ENCODE assay signal across 8 cellular contexts in the genomic region with DNA sequence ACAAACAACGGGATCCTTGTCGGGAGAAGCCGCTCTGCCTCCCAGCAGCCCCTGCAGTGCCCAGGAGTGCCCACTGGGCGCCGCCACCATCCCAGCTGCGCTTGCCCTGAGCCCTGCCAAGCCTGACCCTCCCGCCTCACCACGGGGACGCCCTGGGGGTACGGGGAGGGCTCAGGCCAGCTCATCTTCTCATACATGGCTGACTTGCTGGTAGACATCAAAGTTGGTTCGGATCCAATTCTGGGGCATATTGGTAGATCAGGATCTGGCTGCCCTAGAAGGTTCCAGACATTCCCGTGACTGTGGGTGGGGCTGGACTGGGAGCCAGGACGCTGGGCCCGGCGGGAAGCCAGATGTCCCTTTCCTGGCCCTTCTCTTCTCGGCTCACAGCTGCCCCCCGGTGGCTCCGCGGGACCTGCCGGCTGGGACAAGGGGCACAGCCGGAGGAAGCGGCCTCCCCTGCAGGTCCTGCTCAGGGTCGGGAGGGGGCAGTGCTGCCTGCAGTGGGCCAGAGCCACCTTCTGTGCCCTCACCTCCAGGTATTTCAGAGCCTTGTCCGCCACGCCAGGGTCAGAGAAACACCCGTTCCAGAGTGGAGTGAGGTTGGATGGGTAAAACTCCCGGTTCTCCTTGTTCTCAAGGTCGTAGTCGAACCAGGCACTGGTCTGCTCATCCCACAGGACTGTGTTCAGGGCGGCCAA. TPM values are rescaled to one million over a fixed set of nuclear protein-coding genes. Genes with fewer than 3 reads are reported as not detected.
DNase-seq lines count a peak whose midpoint lies in the region; ATAC-seq and TF ChIP-seq lines count a peak whose summit lies in the region.

No MANE protein-coding gene starts in this region.

- H3K27ac ChIP-seq in DOHH2 (ENCODE audit: low read depth, low read length) (no peak overlapping the region), SJSA1 (peak overlapping the region; percentile 55; the same call in 1 of the 2 replicates), gastroesophageal sphincter (peak overlapping the region in 3 of 4 donors; percentile 44 to 85 (median 74)), neutrophil (no peak overlapping the region)

- H3F3A ChIP-seq in DOHH2 (ENCODE audit: control insufficient read depth, insufficient read depth) = no peaks in the 10 kb centered on the region

- H3K27ac Mint-ChIP-seq in activated naive CD4-positive, alpha-beta T cell treated with anti-CD3 and anti-CD28 coated beads for 36 hours = peak overlapping the region; percentile 82

- H3K36me3 ChIP-seq in DOHH2 (ENCODE audit: control insufficient read depth, low read length) = no peaks in the 10 kb centered on the region
- no peaks in the 10 kb centered on the region for H3K36me3 ChIP-seq in H7 (replicated peaks; ENCODE audit: control insufficient read depth, insufficient read depth, low read length)
- no peaks in the 10 kb centered on the region for H3K36me3 ChIP-seq in MG63
- no peaks in the 10 kb centered on the region for H3K36me3 ChIP-seq in SJSA1
- H3K36me3 ChIP-seq in gastroesophageal sphincter = no peaks in the 10 kb centered on the region
- no peaks in the 10 kb centered on the region for H3K36me3 ChIP-seq in neutrophil

- peaks cover 46% of the 10 kb centered on the region for H3K4me1 Mint-ChIP-seq in activated naive CD4-positive, alpha-beta T cell treated with anti-CD3 and anti-CD28 coated beads for 36 hours (ENCODE audit: low read depth)

- peak; percentile 97 for DNase-seq in H7
- DNase-seq in MG63 = peak; percentile 93
- DNase-seq in SJSA1 (ENCODE audit: low read depth in 1 of 2, low spot score in 2 of 2) = peak; percentile 88 to 93
- DNase-seq in activated naive CD4-positive, alpha-beta T cell treated with anti-CD3 and anti-CD28 coated beads for 36 hours = peak; percentile 96
- DNase-seq in stromal cell of bone marrow (ENCODE audit: low read depth) = peak; percentile 86

- no CpG with 5 or more reads among the region's 30 CpGs for WGBS in gastroesophageal sphincter (ENCODE audit: low coverage in 1 of 2), 2 donors

- intact Hi-C loops in activated naive CD4-positive, alpha-beta T cell treated with anti-CD3 and anti-CD28 coated beads for 36 hours (cut with micrococcal nuclease) = loop anchor here (1.0 to 5.0 kb wide), 6 partner anchors 100 to 412 kb away; a partner anchor contains a TSS

- H3K27me3 Mint-ChIP-seq in activated naive CD4-positive, alpha-beta T cell treated with anti-CD3 and anti-CD28 coated beads for 36 hours (ENCODE audit: low read depth) = no peaks in the 10 kb centered on the region

- H3K9me2 ChIP-seq in DOHH2 (replicated peaks; ENCODE audit: control insufficient read depth, low read length) = no peaks in the 10 kb centered on the region

- ATAC-seq in gastroesophageal sphincter = peak; percentile 95

- no peaks in the 10 kb centered on the region for H3K9me3 Mint-ChIP-seq in activated naive CD4-positive, alpha-beta T cell treated with anti-CD3 and anti-CD28 coated beads for 36 hours

- TF ChIP-seq POLR2A in gastroesophageal sphincter (IDR thresholded peaks at IDR 0.05) = no peak

- H4K20me1 ChIP-seq in DOHH2 (ENCODE audit: control insufficient read depth, insufficient read depth, low read depth, low read length) = no peaks in the 10 kb centered on the region

- peak overlapping the region; percentile 66 for H3K4me3 ChIP-seq in DOHH2 (ENCODE audit: low read length)
- peak overlapping the region; percentile 32 for H3K4me3 ChIP-seq in H7 (ENCODE audit: insufficient read depth, low read depth, low read length)
- peak overlapping the region; percentile 21 for H3K4me3 ChIP-seq in MG63
- peak overlapping the region; percentile 33 for H3K4me3 ChIP-seq in SJSA1
- peak overlapping the region; percentile 20 to 51 for H3K4me3 ChIP-seq in gastroesophageal sphincter
- H3K4me3 ChIP-seq in neutrophil (ENCODE audit: low read depth in 1 of 2, low read length in 1 of 2) = peak overlapping the region; percentile 39 to 51

- peak overlapping the region; percentile 74 for H3K4me2 ChIP-seq in DOHH2 (ENCODE audit: low read length)

- CTCF ChIA-PET in activated naive CD4-positive, alpha-beta T cell treated with anti-CD3 and anti-CD28 coated beads for 36 hours (lab: Charles Lee) = interaction anchor here (0.6 to 5.6 kb wide), 63 partner anchors 9 to 366 kb away, joined by 3 to 49 read pairs (median 4); a partner anchor contains a TSS

- H3K36me3 Mint-ChIP-seq in activated naive CD4-positive, alpha-beta T cell treated with anti-CD3 and anti-CD28 coated beads for 36 hours (ENCODE audit: low read depth) = no peaks in the 10 kb centered on the region

- H3K4me1 ChIP-seq in DOHH2 (ENCODE audit: control insufficient read depth, low read length) = peaks cover 7% of the 10 kb centered on the region
- H3K4me1 ChIP-seq in SJSA1 (replicated peaks) = no peaks in the 10 kb centered on the region
- peaks cover 0 to 19% (median 5%) of the 10 kb centered on the region in 3 donors for H3K4me1 ChIP-seq in gastroesophageal sphincter
- peaks cover 8% of the 10 kb centered on the region in 2 experiments for H3K4me1 ChIP-seq in neutrophil (ENCODE audit: control insufficient read depth in 1 of 2, insufficient read depth in 1 of 2, low read depth in 1 of 2, low read length in 1 of 2)

- peak; percentile 98 for TF ChIP-seq CTCF in DOHH2 (IDR thresholded peaks at IDR 0.05; ENCODE audit: low read depth, low read length, poor library complexity, severe bottlenecking)
- TF ChIP-seq CTCF in gastroesophageal sphincter (IDR thresholded peaks at IDR 0.05) = peak; percentile 66 to 89 (median 78)
- peak; percentile 71 for TF ChIP-seq CTCF in neutrophil (IDR thresholded peaks at IDR 0.05)

- peak overlapping the region; percentile 77 for H3K4me3 Mint-ChIP-seq in activated naive CD4-positive, alpha-beta T cell treated with anti-CD3 and anti-CD28 coated beads for 36 hours

- H3K9me3 ChIP-seq in DOHH2 (ENCODE audit: control insufficient read depth, insufficient read depth, low read length) = no peaks in the 10 kb centered on the region
- no peaks in the 10 kb centered on the region for H3K9me3 ChIP-seq in MG63
- no peaks in the 10 kb centered on the region for H3K9me3 ChIP-seq in SJSA1 (replicated peaks)
- H3K9me3 ChIP-seq in gastroesophageal sphincter = no peaks in the 10 kb centered on the region
- H3K9me3 ChIP-seq in neutrophil = no peaks in the 10 kb centered on the region

- no peaks in the 10 kb centered on the region for H3K79me2 ChIP-seq in DOHH2 (ENCODE audit: control insufficient read depth, low read length)

- H3K27me3 ChIP-seq in DOHH2 (ENCODE audit: control insufficient read depth, low read length) = no peaks in the 10 kb centered on the region
- no peaks in the 10 kb centered on the region for H3K27me3 ChIP-seq in H7 (ENCODE audit: control insufficient read depth, insufficient read depth, low read length)
- H3K27me3 ChIP-seq in MG63 = no peaks in the 10 kb centered on the region
- H3K27me3 ChIP-seq in SJSA1 (replicated peaks) = no peaks in the 10 kb centered on the region
- H3K27me3 ChIP-seq in gastroesophageal sphincter = no peaks in the 10 kb centered on the region
- peaks cover 32% of the 10 kb centered on the region for H3K27me3 ChIP-seq in neutrophil

- no peak for TF ChIP-seq EP300 in gastroesophageal sphincter (IDR thresholded peaks at IDR 0.05)

RNA-seq across cellular contexts. Expression of a gene that starts 10.6 kb away (rescaled TPM):
- total RNA-seq in H7 (2014; rRNA removed; shearing (Covaris generic)) = not detected in 2 replicates
- not detected in 2 replicates for total RNA-seq in MG63 (2014; rRNA removed; shearing (Covaris generic); ENCODE audit: low replicate concordance)
- total RNA-seq in SJSA1 (2014; rRNA removed; shearing (Covaris generic)) = not detected in 2 replicates
- not detected for total RNA-seq in activated naive CD4-positive, alpha-beta T cell treated with anti-CD3 and anti-CD28 coated beads for 36 hours
- total RNA-seq in gastroesophageal sphincter = not detected

Comparison
In these comparisons a context has a peak if more than half of its experiments do, and no peak if none do; other contexts are left out.
1. H3K27ac ChIP-seq: peak in SJSA1 (single experiment) and gastroesophageal sphincter (3 of 4); none in DOHH2 (single experiment) and neutrophil (single experiment).
2. Peak in every context shown above with its lines, with median percentiles within 50 percentile points of each other: H3K4me3 ChIP-seq, CTCF ChIP-seq and DNase-seq.